Comparison of ENCODE assay signal across 15 cellular contexts in the genomic region with DNA sequence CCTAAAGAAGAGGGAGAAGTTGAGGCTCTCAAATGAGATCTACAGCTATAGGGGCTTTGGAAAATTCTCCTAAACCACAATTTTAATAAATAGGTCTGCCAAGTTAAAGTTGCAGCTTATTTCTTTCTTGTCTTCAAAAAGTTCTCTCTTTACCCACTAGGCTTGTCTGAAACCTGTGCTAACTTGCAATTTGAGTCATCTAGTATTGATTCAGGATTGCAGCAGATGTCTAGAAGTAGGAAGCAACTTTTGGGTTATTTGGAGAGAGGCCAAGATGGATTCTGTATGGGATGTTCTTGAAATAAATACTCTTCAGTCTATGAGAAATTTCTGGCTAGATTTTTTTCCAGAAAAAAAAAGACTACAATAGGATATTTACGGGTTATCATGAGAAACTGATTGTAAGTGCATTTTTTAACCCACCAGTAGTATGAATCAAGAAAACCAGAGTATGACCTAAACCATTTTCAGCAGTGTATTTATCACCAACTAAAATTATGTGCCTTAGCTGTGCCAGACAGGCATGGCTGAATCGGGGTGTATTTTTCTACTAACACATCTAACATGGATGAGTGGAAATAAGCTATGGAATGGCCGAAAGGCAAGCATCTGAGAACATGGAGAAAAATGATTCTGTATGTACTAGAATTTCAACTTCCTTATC. TPM values are rescaled to one million over a fixed set of nuclear protein-coding genes. Genes with fewer than 3 reads are reported as not detected.
DNase-seq lines count a peak whose midpoint lies in the region; ATAC-seq, FAIRE-seq and TF ChIP-seq lines count a peak whose summit lies in the region.
"Had no signal": no experiment of that assay in that cellular context is flagged by ENCODE, and none has a peak within 500 bp of the region (broad histone marks: within the 10 kb centered on the region; RNA-seq: fewer than 3 reads in every experiment).

No MANE protein-coding gene starts in this region.

- H3K4me1 ChIP-seq in RWPE2 (ENCODE audit: insufficient read depth, poor library complexity, severe bottlenecking): peaks cover 59% of the 10 kb centered on the region

- no peaks in the 10 kb centered on the region for H3K27me3 ChIP-seq in RWPE2 (ENCODE audit: insufficient read depth, poor library complexity, severe bottlenecking)
- H3K27me3 ChIP-seq in H7 (ENCODE audit: control insufficient read depth, insufficient read depth, low read length): no peaks in the 10 kb centered on the region; the same call in 1 of the 2 replicates
- H3K27me3 ChIP-seq: BLaER1 treated with 17β-estradiol and CSF1 and Interleukin-3, amounts not matched to agents 10 nM and 100 nM had no signal

- TF ChIP-seq POLR2A in GM12892 (IDR thresholded peaks at IDR 0.05; ENCODE audit: low read depth, low read length): no peak

- intact Hi-C loops in CD14-positive monocyte (cut with micrococcal nuclease): no loop called here
- intact Hi-C loops in posterior vena cava (cut with DNase I): loop anchor here in 1 of 2 donors (5.0 kb wide), 1 partner anchor 1263 kb away; no protein-coding TSS in a partner anchor

- peaks cover 9% of the 10 kb centered on the region for H3K4me1 Mint-ChIP-seq in CD14-positive monocyte

- no peaks in the 10 kb centered on the region for H3K36me3 ChIP-seq in RWPE2 (ENCODE audit: low read depth)
- no peaks in the 10 kb centered on the region for H3K36me3 ChIP-seq in H7 (replicated peaks; ENCODE audit: control insufficient read depth, insufficient read depth, low read length)
- H3K36me3 ChIP-seq: BLaER1 treated with 17β-estradiol and CSF1 and Interleukin-3, amounts not matched to agents 10 nM and 100 nM had no signal

- H3K4me3 ChIP-seq in RWPE2 (ENCODE audit: severe bottlenecking) (no peak overlapping the region), H7 (ENCODE audit: insufficient read depth, low read depth, low read length) (no peak overlapping the region)
- H3K4me3 ChIP-seq: BLaER1 treated with 17β-estradiol and CSF1 and Interleukin-3, amounts not matched to agents 10 nM and 100 nM had no signal

- no peaks in the 10 kb centered on the region for H3K9me3 Mint-ChIP-seq in CD14-positive monocyte

- no peak overlapping the region for H3K4me3 Mint-ChIP-seq in CD14-positive monocyte
- H3K4me3 Mint-ChIP-seq: brain; naive thymus-derived CD8-positive, alpha-beta T cell had no signal

- peak; percentile 55 for ATAC-seq in GM21360 (IDR thresholded peaks at IDR 0.05; ENCODE audit: unreplicated experiment)
- peak; percentile 44 for ATAC-seq in RWPE2 (ENCODE audit: low read depth)
- ATAC-seq: naive thymus-derived CD8-positive, alpha-beta T cell had no signal

- FAIRE-seq in GM12892 (lab: Jason Lieb, UNC) (peak; percentile 74), urothelium cell line (lab: Jason Lieb, UNC) (no peak)
- FAIRE-seq: kidney had no signal

- H3K9me3 ChIP-seq in RWPE2 (ENCODE audit: severe bottlenecking): no peaks in the 10 kb centered on the region
- H3K9me3 ChIP-seq: BLaER1 treated with 17β-estradiol and CSF1 and Interleukin-3, amounts not matched to agents 10 nM and 100 nM had no signal

- TF ChIP-seq CTCF in RWPE2 (IDR thresholded peaks at IDR 0.05; ENCODE audit: poor library complexity, severe bottlenecking) (peak; percentile 13), CD14-positive monocyte (IDR thresholded peaks at IDR 0.05) (no peak)

- no peak for DNase-seq in GM12892 (ENCODE audit: insufficient read length)
- DNase-seq in RWPE2 (ENCODE audit: low spot score): no peak
- DNase-seq in kidney tubule cell (ENCODE audit: low spot score): peak; percentile 23
- DNase-seq in urothelium cell line (ENCODE audit: low spot score): no peak
- DNase-seq in H7: no peak
- no peak for DNase-seq in CD14-positive monocyte (ENCODE audit: low spot score)
- DNase-seq in posterior vena cava (ENCODE audit: low spot score): no peak
- DNase-seq: activated T-cell treated with anti-CD3 and anti-CD28 coated beads for 4 hours; kidney; naive thymus-derived CD8-positive, alpha-beta T cell; stimulated activated CD4-positive, alpha-beta T cell treated with anti-CD3 and anti-CD28 coated beads, Interleukin-12 subunit alpha, Interleukin-12 subunit beta, amount 100 ng/mL, for 4 hours; stimulated activated CD8-positive, alpha-beta memory T cell treated with anti-CD3 and anti-CD28 coated beads, Interleukin-4, amount 100 ng/mL, for 48 hours had no signal

- no peaks in the 10 kb centered on the region for H3K36me3 Mint-ChIP-seq in CD14-positive monocyte
- H3K36me3 Mint-ChIP-seq: brain; naive thymus-derived CD8-positive, alpha-beta T cell had no signal

- H3K27ac ChIP-seq in RWPE2 (ENCODE audit: poor library complexity, severe bottlenecking): peak overlapping the region; percentile 98
- H3K27ac ChIP-seq: BLaER1 treated with 17β-estradiol and CSF1 and Interleukin-3, amounts not matched to agents 10 nM and 100 nM had no signal

- H3K27me3 Mint-ChIP-seq in CD14-positive monocyte (ENCODE audit: low read depth in 3 of 3): peaks cover 2 to 8% (median 7%) of the 10 kb centered on the region in 3 donors

- no peak overlapping the region for H3K27ac Mint-ChIP-seq in CD14-positive monocyte
- H3K27ac Mint-ChIP-seq: brain; naive thymus-derived CD8-positive, alpha-beta T cell had no signal

RNA-seq across cellular contexts. Expression of gene RAB38, which starts 4.9 kb away (rescaled TPM):
- polyA plus RNA-seq in GM12892 (2012; ENCODE audit: missing spikeins): 2.2 TPM
- 17.0 and 20.4 TPM in 2 replicates for total RNA-seq in H7 (2014; rRNA removed; shearing (Covaris generic))
- 1 to 10 TPM in 1 of 2 donors, under 1 TPM in 1; 0.25 to 1.3 TPM for polyA plus RNA-seq in CD14-positive monocyte
- total RNA-seq in posterior vena cava: under 1 TPM; 0.86 to 0.97 TPM
